1 cellular context compared by ENCODE assay signal in genomic region chr19:2426661-2427322, GRCh38.
A peak's percentile ranks its signal among the peaks of the same experiment; 100 is the strongest.
TF ChIP-seq lines count a peak whose summit lies in the region.

No MANE protein-coding gene starts in this region.

TF ChIP-seq in K562, 482 proteins besides CTCF, POLR2A, EP300 and RAD21 (continued from another document and continues in another):
- TF ChIP-seq, protein P1, sequence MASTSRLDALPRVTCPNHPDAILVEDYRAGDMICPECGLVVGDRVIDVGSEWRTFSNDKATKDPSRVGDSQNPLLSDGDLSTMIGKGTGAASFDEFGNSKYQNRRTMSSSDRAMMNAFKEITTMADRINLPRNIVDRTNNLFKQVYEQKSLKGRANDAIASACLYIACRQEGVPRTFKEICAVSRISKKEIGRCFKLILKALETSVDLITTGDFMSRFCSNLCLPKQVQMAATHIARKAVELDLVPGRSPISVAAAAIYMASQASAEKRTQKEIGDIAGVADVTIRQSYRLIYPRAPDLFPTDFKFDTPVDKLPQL (IDR thresholded peaks at IDR 0.05; ENCODE audit: extremely low read depth, insufficient read length): no peak
- TF ChIP-seq ZNF57 (CRISPR knock-in tag; IDR thresholded peaks at IDR 0.05) (no peak), ZNF224 (CRISPR knock-in tag; IDR thresholded peaks at IDR 0.05) (no peak), TAF1 (IDR thresholded peaks at IDR 0.05; ENCODE audit: control insufficient read depth, extremely low read depth, insufficient read depth, low read length, severe bottlenecking) (no peak), ADNP (tag; IDR thresholded peaks at IDR 0.05) (no peak), ZNF184 (CRISPR knock-in tag; IDR thresholded peaks at IDR 0.05) (no peak), EGR1 (conservative IDR thresholded peaks at IDR 0.05) (no peak), SMAD2 (IDR thresholded peaks at IDR 0.05; ENCODE audit: low read depth, low read length) (no peak), ARHGAP35 (IDR thresholded peaks at IDR 0.05; ENCODE audit: partially characterized antibody) (no peak), ZBTB49 (CRISPR knock-in tag; IDR thresholded peaks at IDR 0.05; ENCODE audit: borderline replicate concordance) (no peak), ZNF143 (CRISPR knock-in tag; IDR thresholded peaks at IDR 0.05) (no peak), SMARCC2 (IDR thresholded peaks at IDR 0.05; ENCODE audit: low read depth) (no peak), NFRKB (IDR thresholded peaks at IDR 0.05; ENCODE audit: low read depth) (no peak), ZNF24 (IDR thresholded peaks at IDR 0.05) (no peak), RBM17 (IDR thresholded peaks at IDR 0.05; ENCODE audit: borderline replicate concordance, low read depth, low read length) (no peak), MCM2 (IDR thresholded peaks at IDR 0.05; ENCODE audit: low read depth) (no peak), XRCC5 (IDR thresholded peaks at IDR 0.05; ENCODE audit: low read depth, low read length) (no peak), ZNF507 (tag; conservative IDR thresholded peaks at IDR 0.05) (no peak), CC2D1A (IDR thresholded peaks at IDR 0.05) (no peak), RBFOX2 (IDR thresholded peaks at IDR 0.05; ENCODE audit: low read depth, low read length) (no peak), SMC3 (conservative IDR thresholded peaks at IDR 0.05; ENCODE audit: insufficient read depth, low read depth, low read length) (no peak), HSF4 (CRISPR knock-in tag; IDR thresholded peaks at IDR 0.05; ENCODE audit: borderline replicate concordance) (no peak), ZNF217 (CRISPR knock-in tag; IDR thresholded peaks at IDR 0.05) (no peak), TOE1 (IDR thresholded peaks at IDR 0.05; ENCODE audit: borderline replicate concordance) (no peak), TOE1 (CRISPR knock-in tag; IDR thresholded peaks at IDR 0.05; ENCODE audit: borderline replicate concordance, low read depth) (no peak), E2F6 (IDR thresholded peaks at IDR 0.05; ENCODE audit: borderline replicate concordance in 1 of 2, extremely low read depth in 1 of 2, insufficient read depth in 1 of 2, insufficient read length in 1 of 2, low read depth in 1 of 2, low read length in 1 of 2, poor library complexity in 1 of 2, severe bottlenecking in 1 of 2) (peak; percentile 72 to 86), CUX1 (CRISPR knock-in tag; IDR thresholded peaks at IDR 0.05) (no peak), MYBL2 (IDR thresholded peaks at IDR 0.05; ENCODE audit: low read depth) (no peak), MYBL2 (CRISPR knock-in tag; IDR thresholded peaks at IDR 0.05; ENCODE audit: borderline replicate concordance) (no peak), SAP30 (IDR thresholded peaks at IDR 0.05; ENCODE audit: borderline replicate concordance, insufficient read depth, low read depth, low read length, poor library complexity, severe bottlenecking) (peak; percentile 40), TCF7L2 (IDR thresholded peaks at IDR 0.05; ENCODE audit: low read depth, low read length) (no peak), ZNF717 (CRISPR knock-in tag; IDR thresholded peaks at IDR 0.05) (no peak), STAT6 (CRISPR knock-in tag; IDR thresholded peaks at IDR 0.05) (no peak), ZNF124 (CRISPR knock-in tag; IDR thresholded peaks at IDR 0.05) (0 out of 2 replicates have a peak, but pooled peaks have one; percentile 45), SMAD1 (IDR thresholded peaks at IDR 0.05; ENCODE audit: low read depth, low read length, partially characterized antibody) (no peak), ZNF551 (CRISPR knock-in tag; IDR thresholded peaks at IDR 0.05) (no peak)
- TF ChIP-seq, protein P2, sequence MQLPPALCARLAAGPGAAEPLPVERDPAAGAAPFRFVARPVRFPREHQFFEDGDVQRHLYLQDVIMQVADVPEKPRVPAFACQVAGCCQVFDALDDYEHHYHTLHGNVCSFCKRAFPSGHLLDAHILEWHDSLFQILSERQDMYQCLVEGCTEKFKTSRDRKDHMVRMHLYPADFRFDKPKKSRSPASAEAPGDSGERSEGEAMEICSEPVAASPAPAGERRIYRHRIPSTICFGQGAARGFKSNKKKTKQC (CRISPR knock-in tag; IDR thresholded peaks at IDR 0.05): peak; percentile 10; the same call in 1 of the 2 replicates
- TF ChIP-seq, protein P3, sequence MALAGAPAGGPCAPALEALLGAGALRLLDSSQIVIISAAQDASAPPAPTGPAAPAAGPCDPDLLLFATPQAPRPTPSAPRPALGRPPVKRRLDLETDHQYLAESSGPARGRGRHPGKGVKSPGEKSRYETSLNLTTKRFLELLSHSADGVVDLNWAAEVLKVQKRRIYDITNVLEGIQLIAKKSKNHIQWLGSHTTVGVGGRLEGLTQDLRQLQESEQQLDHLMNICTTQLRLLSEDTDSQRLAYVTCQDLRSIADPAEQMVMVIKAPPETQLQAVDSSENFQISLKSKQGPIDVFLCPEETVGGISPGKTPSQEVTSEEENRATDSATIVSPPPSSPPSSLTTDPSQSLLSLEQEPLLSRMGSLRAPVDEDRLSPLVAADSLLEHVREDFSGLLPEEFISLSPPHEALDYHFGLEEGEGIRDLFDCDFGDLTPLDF (CRISPR knock-in tag; IDR thresholded peaks at IDR 0.05): no peak
- TF ChIP-seq, protein P4, sequence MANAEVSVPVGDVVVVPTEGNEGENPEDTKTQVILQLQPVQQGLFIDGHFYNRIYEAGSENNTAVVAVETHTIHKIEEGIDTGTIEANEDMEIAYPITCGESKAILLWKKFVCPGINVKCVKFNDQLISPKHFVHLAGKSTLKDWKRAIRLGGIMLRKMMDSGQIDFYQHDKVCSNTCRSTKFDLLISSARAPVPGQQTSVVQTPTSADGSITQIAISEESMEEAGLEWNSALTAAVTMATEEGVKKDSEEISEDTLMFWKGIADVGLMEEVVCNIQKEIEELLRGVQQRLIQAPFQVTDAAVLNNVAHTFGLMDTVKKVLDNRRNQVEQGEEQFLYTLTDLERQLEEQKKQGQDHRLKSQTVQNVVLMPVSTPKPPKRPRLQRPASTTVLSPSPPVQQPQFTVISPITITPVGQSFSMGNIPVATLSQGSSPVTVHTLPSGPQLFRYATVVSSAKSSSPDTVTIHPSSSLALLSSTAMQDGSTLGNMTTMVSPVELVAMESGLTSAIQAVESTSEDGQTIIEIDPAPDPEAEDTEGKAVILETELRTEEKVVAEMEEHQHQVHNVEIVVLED (CRISPR knock-in tag; IDR thresholded peaks at IDR 0.05): no peak
- TF ChIP-seq, protein P5, sequence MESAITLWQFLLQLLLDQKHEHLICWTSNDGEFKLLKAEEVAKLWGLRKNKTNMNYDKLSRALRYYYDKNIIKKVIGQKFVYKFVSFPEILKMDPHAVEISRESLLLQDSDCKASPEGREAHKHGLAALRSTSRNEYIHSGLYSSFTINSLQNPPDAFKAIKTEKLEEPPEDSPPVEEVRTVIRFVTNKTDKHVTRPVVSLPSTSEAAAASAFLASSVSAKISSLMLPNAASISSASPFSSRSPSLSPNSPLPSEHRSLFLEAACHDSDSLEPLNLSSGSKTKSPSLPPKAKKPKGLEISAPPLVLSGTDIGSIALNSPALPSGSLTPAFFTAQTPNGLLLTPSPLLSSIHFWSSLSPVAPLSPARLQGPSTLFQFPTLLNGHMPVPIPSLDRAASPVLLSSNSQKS (CRISPR knock-in tag; IDR thresholded peaks at IDR 0.05): no peak
- TF ChIP-seq, protein P6, sequence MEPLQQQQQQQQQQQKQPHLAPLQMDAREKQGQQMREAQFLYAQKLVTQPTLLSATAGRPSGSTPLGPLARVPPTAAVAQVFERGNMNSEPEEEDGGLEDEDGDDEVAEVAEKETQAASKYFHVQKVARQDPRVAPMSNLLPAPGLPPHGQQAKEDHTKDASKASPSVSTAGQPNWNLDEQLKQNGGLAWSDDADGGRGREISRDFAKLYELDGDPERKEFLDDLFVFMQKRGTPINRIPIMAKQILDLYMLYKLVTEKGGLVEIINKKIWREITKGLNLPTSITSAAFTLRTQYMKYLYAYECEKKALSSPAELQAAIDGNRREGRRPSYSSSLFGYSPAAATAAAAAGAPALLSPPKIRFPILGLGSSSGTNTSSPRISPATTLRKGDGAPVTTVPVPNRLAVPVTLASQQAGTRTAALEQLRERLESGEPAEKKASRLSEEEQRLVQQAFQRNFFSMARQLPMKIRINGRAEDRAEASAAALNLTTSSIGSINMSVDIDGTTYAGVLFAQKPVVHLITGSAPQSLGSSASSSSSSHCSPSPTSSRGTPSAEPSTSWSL (CRISPR knock-in tag; IDR thresholded peaks at IDR 0.05; ENCODE audit: borderline replicate concordance): no peak
